ENCODE assay signal across 9 cellular contexts in genomic region chr2:218395456-218395825, GRCh38. TPM values are rescaled to one million over a fixed set of nuclear protein-coding genes. Genes with fewer than 3 reads are reported as not detected.
DNase-seq lines count a peak whose midpoint lies in the region; ATAC-seq, FAIRE-seq and TF ChIP-seq lines count a peak whose summit lies in the region.
"Had no signal": no experiment of that assay in that cellular context is flagged by ENCODE, and none has a peak within 500 bp of the region (broad histone marks: within the 10 kb centered on the region; RNA-seq: fewer than 3 reads in every experiment).

No MANE protein-coding gene starts in this region.

- H3K4me1 Mint-ChIP-seq in T-helper 17 cell: peaks cover 34% of the 10 kb centered on the region

- intact Hi-C loops in sigmoid colon (cut with DNase I): no loop called here

- H3K27ac Mint-ChIP-seq in T-helper 17 cell: peak overlapping the region; percentile 97

- H3K4me1 ChIP-seq in sigmoid colon: peaks cover 0 to 33% (median 28%) of the 10 kb centered on the region in 4 donors

- whole genome bisulfite sequencing in sigmoid colon, 2 donors: 10 to 37% methylated on average over 16 of the region's 16 CpGs

- no peak for TF ChIP-seq EP300 in sigmoid colon (IDR thresholded peaks at IDR 0.05)

- ATAC-seq in T-helper 17 cell (no peak), GM18861 (IDR thresholded peaks at IDR 0.05; ENCODE audit: unreplicated experiment) (no peak)

- peaks cover 2% of the 10 kb centered on the region for H3K36me3 Mint-ChIP-seq in T-helper 17 cell (ENCODE audit: low read depth)

- H3K4me3 ChIP-seq in fibroblast of the aortic adventitia (ENCODE audit: low read depth, low read length) (peak overlapping the region; percentile 58), sigmoid colon (peak overlapping the region; percentile 9 to 98 (median 94))

- peak overlapping the region; percentile 97 to 100 (median 100) for H3K27ac ChIP-seq in sigmoid colon

- H3K27me3 ChIP-seq in sigmoid colon: no peaks in the 10 kb centered on the region

- H3K9me3 ChIP-seq in T-helper 17 cell (ENCODE audit: control insufficient read depth, low read length, poor library complexity, severe bottlenecking) (no peaks in the 10 kb centered on the region), sigmoid colon (no peaks in the 10 kb centered on the region)

- TF ChIP-seq POLR2A in GM12891 (IDR thresholded peaks at IDR 0.05; ENCODE audit: low read depth, low read length) (no peak), sigmoid colon (IDR thresholded peaks at IDR 0.05) (no peak)

- H3K4me3 Mint-ChIP-seq in T-helper 17 cell: peak overlapping the region; percentile 63

- no peaks in the 10 kb centered on the region for H3K27me3 Mint-ChIP-seq in T-helper 17 cell

- FAIRE-seq in GM12891 (lab: Jason Lieb, UNC): peak; percentile 33

- no peaks in the 10 kb centered on the region for H3K36me3 ChIP-seq in sigmoid colon

- TF ChIP-seq CTCF in fibroblast of the aortic adventitia (IDR thresholded peaks at IDR 0.05; ENCODE audit: insufficient read depth, low read length) (no peak), sigmoid colon (IDR thresholded peaks at IDR 0.05) (no peak)

- DNase-seq in GM12891 (ENCODE audit: insufficient read length, low spot score) (no peak), T-helper 17 cell (no peak), fibroblast of the aortic adventitia (ENCODE audit: low read depth) (no peak), sigmoid colon (peak; percentile 71), hypothalamus (lab: John Stamatoyannopoulos, UW) (no peak), retina (no peak)
- DNase-seq in stimulated activated CD4-positive, alpha-beta T cell treated with anti-CD3 and anti-CD28 coated beads, Interleukin-12 subunit alpha, Interleukin-12 subunit beta, amount 100 ng/mL, for 4 hours: no peak

TF ChIP-seq in GM12891, 5 proteins besides CTCF, POLR2A, EP300 and RAD21:
- no peak for TF ChIP-seq PAX5 (IDR thresholded peaks at IDR 0.05; ENCODE audit: insufficient read depth, low read length, severe bottlenecking)
- TF ChIP-seq POLR2AphosphoS5 (IDR thresholded peaks at IDR 0.05; ENCODE audit: low read depth, low read length): no peak
- TF ChIP-seq TAF1 (IDR thresholded peaks at IDR 0.05; ENCODE audit: low read depth, low read length): no peak
- no peak for TF ChIP-seq POU2F2 (IDR thresholded peaks at IDR 0.05; ENCODE audit: low read depth, low read length)
- TF ChIP-seq SPI1 (IDR thresholded peaks at IDR 0.05; ENCODE audit: low read depth, low read length): no peak

RNA-seq across cellular contexts. Expression of gene CTDSP1, which starts 4.2 kb away (rescaled TPM):
- polyA plus RNA-seq in GM12891 (2012; ENCODE audit: low read depth, missing spikeins): 27.9 TPM
- 100 to 1,000 TPM; 109 to 132 TPM for total RNA-seq in T-helper 17 cell
- 53.6 and 70.4 TPM in 2 replicates for total RNA-seq in fibroblast of the aortic adventitia (ENCODE audit: low replicate concordance)
- total RNA-seq in sigmoid colon: 10 to 100 TPM; 78.4 to 90.3 (median 80.7) TPM
- polyA plus RNA-seq in sigmoid colon: 100 to 1,000 TPM in 2 of 3 donors, 10 to 100 TPM in 1; 75.1 to 120 (median 105) TPM

RNA-seq across cellular contexts. Expression of gene SLC11A1, which starts 13.4 kb away (rescaled TPM):
- polyA plus RNA-seq in GM12891 (2012; ENCODE audit: low read depth, missing spikeins): 0.09 TPM
- total RNA-seq in T-helper 17 cell (10 to 100 TPM in 1 of 2 donors, 1 to 10 TPM in 1; 2.7 to 23.9 TPM), fibroblast of the aortic adventitia (ENCODE audit: low replicate concordance) (0.09 and 0.33 TPM in 2 replicates), sigmoid colon (10 to 100 TPM; 13.8 to 19.0 (median 16.9) TPM)
- polyA plus RNA-seq in sigmoid colon: 1 to 10 TPM; 1.2 to 7.0 (median 1.6) TPM

RNA-seq across cellular contexts. Expression of gene VIL1, which starts 23.5 kb away (rescaled TPM):
- polyA plus RNA-seq in GM12891 (2012; ENCODE audit: low read depth, missing spikeins): 0.28 TPM
- 1 to 10 TPM in 1 of 2 donors, under 1 TPM in 1; 0.32 to 6.2 TPM for total RNA-seq in T-helper 17 cell
- total RNA-seq in fibroblast of the aortic adventitia (ENCODE audit: low replicate concordance): not detected in 2 replicates
- total RNA-seq in sigmoid colon: 1 to 10 TPM in 1 of 4 donors, under 1 TPM in 1, not detected in 2; 0.71 to 2.8 TPM
- 100 to 1,000 TPM; 111 to 172 (median 170) TPM for polyA plus RNA-seq in sigmoid colon

RNA-seq across cellular contexts. Expression of gene CATIP, which starts 38.8 kb away (rescaled TPM):
- not detected for polyA plus RNA-seq in GM12891 (2012; ENCODE audit: low read depth, missing spikeins)
- total RNA-seq in T-helper 17 cell: not detected
- not detected in 2 replicates for total RNA-seq in fibroblast of the aortic adventitia (ENCODE audit: low replicate concordance)
- total RNA-seq in sigmoid colon: not detected
- under 1 TPM in 1 of 3 donors, not detected in 2; 0.07 TPM for polyA plus RNA-seq in sigmoid colon
- total RNA-seq: HT1080 had no signal
